ENCODE assay signal across 13 cellular contexts in the genomic region with DNA sequence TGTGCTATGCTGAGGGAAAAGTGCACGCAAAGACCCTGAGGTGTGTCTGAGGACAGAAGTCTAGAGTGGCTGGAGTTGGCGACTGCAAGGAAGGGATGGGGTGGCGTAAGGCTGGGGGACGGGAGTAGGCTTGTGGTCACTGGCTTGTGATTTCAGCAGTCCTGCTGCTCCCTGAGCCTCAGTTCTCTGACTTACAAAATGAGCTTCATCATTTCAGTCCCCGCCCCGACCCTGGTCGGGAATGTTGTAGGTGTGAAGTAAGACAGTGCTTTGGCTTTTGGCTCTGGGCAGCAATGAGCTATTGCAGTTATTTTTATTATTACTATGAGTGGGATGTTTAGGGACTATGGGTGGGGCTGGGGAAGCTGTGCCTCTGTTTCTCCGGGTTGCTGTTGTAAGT. TPM values are rescaled to one million over a fixed set of nuclear protein-coding genes. Genes with fewer than 3 reads are reported as not detected.
DNase-seq lines count a peak whose midpoint lies in the region; ATAC-seq and TF ChIP-seq lines count a peak whose summit lies in the region.
"Had no signal": no experiment of that assay in that cellular context is flagged by ENCODE, and none has a peak within 500 bp of the region (broad histone marks: within the 10 kb centered on the region; RNA-seq: fewer than 3 reads in every experiment).

No MANE protein-coding gene starts in this region.

- H3K4me1 ChIP-seq in NT2/D1 (ENCODE audit: insufficient read depth, insufficient read length) (peaks cover 30% of the 10 kb centered on the region), ectodermal cell (ENCODE audit: control insufficient read depth, insufficient read depth, low read length) (peaks cover 42% of the 10 kb centered on the region), subcutaneous abdominal adipose tissue (ENCODE audit: control insufficient read depth in 5 of 5, insufficient read depth in 5 of 5, low read length in 5 of 5) (peaks cover 3 to 95% (median 37%) of the 10 kb centered on the region in 5 donors)
- H3K4me1 ChIP-seq: HAP-1 had no signal

- peak overlapping the region; percentile 7 for H3K9ac ChIP-seq in NT2/D1 (ENCODE audit: insufficient read length, low read depth)
- peak overlapping the region in 1 of 5 donors; percentile 12 for H3K9ac ChIP-seq in subcutaneous abdominal adipose tissue (ENCODE audit: low read length in 5 of 5)

- no peaks in the 10 kb centered on the region for H3K36me3 ChIP-seq in NT2/D1 (ENCODE audit: insufficient read depth, insufficient read length, low read length)
- no peaks in the 10 kb centered on the region for H3K36me3 ChIP-seq in ectodermal cell (ENCODE audit: control insufficient read depth, insufficient read depth, low read length)
- peaks cover 0 to 2% (median 0%) of the 10 kb centered on the region in 5 donors for H3K36me3 ChIP-seq in subcutaneous abdominal adipose tissue (ENCODE audit: control insufficient read depth in 5 of 5, insufficient read depth in 5 of 5, low read length in 5 of 5)
- H3K36me3 ChIP-seq: HAP-1 had no signal

- H3K4me3 ChIP-seq in NT2/D1 (ENCODE audit: insufficient read length, low read depth) (no peak overlapping the region), ectodermal cell (ENCODE audit: insufficient read depth, low read depth, low read length) (no peak overlapping the region), subcutaneous abdominal adipose tissue (ENCODE audit: low read depth in 1 of 5, low read length in 5 of 5) (peak overlapping the region in 3 of 5 donors; percentile 17 to 26 (median 17))
- H3K4me3 ChIP-seq: HAP-1 had no signal

- H3K4me1 Mint-ChIP-seq in mesothelial cell of epicardium (peaks cover 22% of the 10 kb centered on the region), T-cell (no peaks in the 10 kb centered on the region)

- ATAC-seq in GM18870 (IDR thresholded peaks at IDR 0.05; ENCODE audit: unreplicated experiment) (no peak), T-cell (replicated peaks in 1 of 4) (no peak), GM21381 (IDR thresholded peaks at IDR 0.05; ENCODE audit: unreplicated experiment) (no peak), GM18511 (IDR thresholded peaks at IDR 0.05; ENCODE audit: unreplicated experiment) (no peak)
- ATAC-seq: activated naive CD8-positive, alpha-beta T cell treated with anti-CD3 and anti-CD28 coated beads, Interleukin-2, amount 50 U/mL, for 24 hours had no signal

- POLR2A ChIA-PET in T-cell (lab: Charles Lee): no interaction called here

- 79 to 80% methylated on average over 8 of the region's 8 CpGs for WGBS in ectodermal cell, 2 experiments

- H3K27me3 ChIP-seq in NT2/D1 (ENCODE audit: insufficient read depth, insufficient read length) (no peaks in the 10 kb centered on the region), ectodermal cell (ENCODE audit: control insufficient read depth, insufficient read depth, low read length, poor library complexity, severe bottlenecking) (no peaks in the 10 kb centered on the region), subcutaneous abdominal adipose tissue (ENCODE audit: control insufficient read depth in 5 of 5, insufficient read depth in 4 of 5, low read length in 5 of 5) (peaks cover 13 to 33% (median 28%) of the 10 kb centered on the region in 5 donors)

- CTCF ChIA-PET in T-cell (lab: Charles Lee): interaction anchor here in 1 of 2 donors (0.7 to 1.8 kb wide), 2 partner anchors 35 to 62 kb away, joined by 3 to 6 read pairs; no protein-coding TSS in a partner anchor

- peak overlapping the region; percentile 43 for H3K27ac Mint-ChIP-seq in mesothelial cell of epicardium
- no peak overlapping the region for H3K27ac Mint-ChIP-seq in T-cell
- H3K27ac Mint-ChIP-seq: activated naive CD8-positive, alpha-beta T cell treated with anti-CD3 and anti-CD28 coated beads, Interleukin-2, amount 50 U/mL, for 24 hours had no signal

- no peaks in the 10 kb centered on the region for H3K36me3 Mint-ChIP-seq in mesothelial cell of epicardium
- no peaks in the 10 kb centered on the region for H3K36me3 Mint-ChIP-seq in T-cell

- TF ChIP-seq CTCF in mesothelial cell of epicardium (IDR thresholded peaks at IDR 0.05; ENCODE audit: unreplicated experiment): no peak

- DNase-seq in NT2/D1 (ENCODE audit: low read depth, low spot score) (no peak), mesothelial cell of epicardium (ENCODE audit: low spot score in 2 of 2, unreplicated experiment in 2 of 2) (no peak), T-cell (no peak)
- DNase-seq: activated naive CD8-positive, alpha-beta T cell treated with anti-CD3 and anti-CD28 coated beads, Interleukin-2, amount 50 U/mL, for 24 hours; glutamatergic neuron; NCI-H2171 had no signal

- peak overlapping the region; percentile 20 for H3K27ac ChIP-seq in ectodermal cell (ENCODE audit: insufficient read depth, low read depth, low read length, poor library complexity, severe bottlenecking)
- H3K27ac ChIP-seq in subcutaneous abdominal adipose tissue (ENCODE audit: low read depth, low read length): peak overlapping the region; percentile 27

- H3K9me3 ChIP-seq in NT2/D1 (ENCODE audit: insufficient read depth, low read length) (no peaks in the 10 kb centered on the region), ectodermal cell (ENCODE audit: control insufficient read depth, low read length) (no peaks in the 10 kb centered on the region), subcutaneous abdominal adipose tissue (ENCODE audit: control insufficient read depth in 5 of 5, low read length in 5 of 5) (no peaks in the 10 kb centered on the region)
- H3K9me3 ChIP-seq: HAP-1 had no signal

- H3K9me3 Mint-ChIP-seq in mesothelial cell of epicardium: no peaks in the 10 kb centered on the region
- H3K9me3 Mint-ChIP-seq in T-cell: no peaks in the 10 kb centered on the region
- H3K9me3 Mint-ChIP-seq: activated naive CD8-positive, alpha-beta T cell treated with anti-CD3 and anti-CD28 coated beads, Interleukin-2, amount 50 U/mL, for 24 hours had no signal

- H3K4me3 Mint-ChIP-seq in mesothelial cell of epicardium (no peak overlapping the region), T-cell (no peak overlapping the region)
- H3K4me3 Mint-ChIP-seq: activated naive CD8-positive, alpha-beta T cell treated with anti-CD3 and anti-CD28 coated beads, Interleukin-2, amount 50 U/mL, for 24 hours had no signal

- H3K27me3 Mint-ChIP-seq in mesothelial cell of epicardium (ENCODE audit: low read depth) (no peaks in the 10 kb centered on the region), T-cell (peaks cover 5 to 17% of the 10 kb centered on the region in 2 donors)

RNA-seq across cellular contexts. Expression of a gene that starts 8.6 kb away (rescaled TPM):
- polyA plus RNA-seq in ectodermal cell (2013, experiment 1 of 4): 24.3 TPM
- polyA plus RNA-seq in ectodermal cell (2013, experiment 2 of 4): 23.6 TPM
- 30.8 TPM for polyA plus RNA-seq in ectodermal cell (2013, experiment 3 of 4)
- 30.5 TPM for polyA plus RNA-seq in ectodermal cell (2013, experiment 4 of 4)
- total RNA-seq in mesothelial cell of epicardium: 65.8 to 67.1 TPM (median 66.9 TPM) in 3 replicates
- 10 to 100 TPM in 4 of 5 donors, 1 to 10 TPM in 1; 7.8 to 91.7 (median 11.7) TPM for total RNA-seq in T-cell

RNA-seq across cellular contexts. Expression of a gene that starts 31.1 kb away (rescaled TPM):
- polyA plus RNA-seq in ectodermal cell (2013, experiment 1 of 4): 0.39 TPM
- 0.50 TPM for polyA plus RNA-seq in ectodermal cell (2013, experiment 2 of 4)
- 0.75 TPM for polyA plus RNA-seq in ectodermal cell (2013, experiment 3 of 4)
- 0.45 TPM for polyA plus RNA-seq in ectodermal cell (2013, experiment 4 of 4)
- 0.38 TPM in 1 of 3 replicates, not detected in the others for total RNA-seq in mesothelial cell of epicardium
- 1 to 10 TPM in 1 of 5 donors, under 1 TPM in 3, not detected in 1; 0.16 to 1.8 (median 0.40) TPM for total RNA-seq in T-cell
- total RNA-seq: osteocyte had no signal

RNA-seq across cellular contexts. Expression of a gene that starts 57.6 kb away (rescaled TPM):
- polyA plus RNA-seq in ectodermal cell (2013, experiment 1 of 4): 1.9 TPM
- polyA plus RNA-seq in ectodermal cell (2013, experiment 2 of 4): 2.0 TPM
- 0.69 TPM for polyA plus RNA-seq in ectodermal cell (2013, experiment 3 of 4)
- 1.3 TPM for polyA plus RNA-seq in ectodermal cell (2013, experiment 4 of 4)
- total RNA-seq in mesothelial cell of epicardium: 0.43 to 0.47 TPM in 2 of 3 replicates, not detected in the other
- total RNA-seq in T-cell: not detected
- total RNA-seq: osteocyte had no signal

Comparison
In these comparisons a context has a peak if more than half of its experiments do, and no peak if none do; other contexts are left out.
1. H3K4me3 ChIP-seq: peak in subcutaneous abdominal adipose tissue (3 of 5); none in NT2/D1 (single experiment) and ectodermal cell (single experiment).